8 cellular contexts compared by ENCODE assay signal in genomic region chr10:11472158-11472753, GRCh38.
DNase-seq lines count a peak whose midpoint lies in the region; ATAC-seq and TF ChIP-seq lines count a peak whose summit lies in the region.

No MANE protein-coding gene starts in this region.

- intact Hi-C loops in upper lobe of right lung (cut with DNase I) = no loop called here

- peak; percentile 71 for ATAC-seq in GM19035 (IDR thresholded peaks at IDR 0.05; ENCODE audit: unreplicated experiment)
- peak; percentile 95 for ATAC-seq in upper lobe of right lung

- H3K9me3 ChIP-seq in upper lobe of right lung = no peaks in the 10 kb centered on the region

- peak; percentile 87 for TF ChIP-seq CTCF in upper lobe of right lung (IDR thresholded peaks at IDR 0.05)

- no peaks in the 10 kb centered on the region for H3K4me1 ChIP-seq in upper lobe of right lung

- peaks cover 4% of the 10 kb centered on the region for H3K36me3 ChIP-seq in upper lobe of right lung

- DNase-seq in C1 segment of cervical spinal cord (lab: John Stamatoyannopoulos, UW) = peak in 9 of 14 donors; percentile 4 to 52 (median 18)
- peak; percentile 37 for DNase-seq in HK-2 (ENCODE audit: unreplicated experiment)
- peak; percentile 69 for DNase-seq in RKO (ENCODE audit: low spot score)
- DNase-seq in activated T-helper 9 cell treated with anti-CD3 and anti-CD28 coated beads, Interleukin-2, amount 50 U/mL, for 16 hours (ENCODE audit: low read depth) = peak; percentile 55
- peak; percentile 10 for DNase-seq in glomerular endothelial cell (ENCODE audit: extremely low read depth, low read depth, low spot score)
- DNase-seq in pons (ENCODE audit: low spot score) = peak; percentile 62
- DNase-seq in upper lobe of right lung = no peak

- H3K4me3 ChIP-seq in upper lobe of right lung = no peak overlapping the region

- H3K27me3 ChIP-seq in upper lobe of right lung = no peaks in the 10 kb centered on the region

- no peak overlapping the region for H3K27ac ChIP-seq in upper lobe of right lung
